In the genomic region with DNA sequence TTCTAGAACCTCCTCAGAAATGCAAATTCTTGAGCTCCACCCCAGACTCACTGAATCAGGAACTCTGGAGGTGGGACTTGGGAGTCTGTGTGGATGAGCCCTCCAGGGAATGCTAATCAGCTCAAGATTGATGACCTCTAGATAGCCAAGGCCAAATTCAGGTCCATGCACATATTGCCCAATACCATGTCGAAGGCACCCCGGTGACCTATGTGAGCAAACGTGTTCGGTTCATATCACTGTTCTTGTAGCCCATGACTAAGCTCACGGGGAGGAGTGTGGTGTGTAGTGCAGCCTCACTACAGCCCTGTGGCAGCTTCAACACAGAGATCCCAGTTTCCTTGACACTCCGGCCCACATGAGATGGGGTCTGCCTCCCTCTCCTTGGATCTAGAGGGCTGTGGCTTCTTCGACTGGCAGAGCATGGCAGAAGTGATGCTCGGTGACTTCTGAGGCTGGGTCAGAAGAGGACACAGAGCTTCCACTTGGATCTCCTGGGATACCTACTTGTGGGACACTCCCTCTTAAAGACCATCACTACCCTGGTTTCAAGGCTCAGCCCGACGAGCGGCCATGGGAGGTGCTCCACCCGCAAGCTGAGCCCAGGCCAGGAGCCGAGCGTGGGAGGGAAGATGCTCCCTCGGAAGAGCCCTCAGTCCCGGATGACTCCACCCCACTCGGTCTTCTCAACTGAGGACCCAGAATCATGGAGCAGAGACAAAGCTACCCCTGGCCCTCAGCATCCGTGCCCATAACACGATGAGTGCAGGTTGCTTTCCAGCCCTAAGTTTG, we compare ENCODE assay signal across 27 cellular contexts.
"Had no signal": no experiment of that assay in that cellular context is flagged by ENCODE, and none has a peak within 500 bp of the region (broad histone marks: within the 10 kb centered on the region; RNA-seq: fewer than 3 reads in every experiment).

No MANE protein-coding gene starts in this region.

- H3K4me3 ChIP-seq: adrenal gland, body of pancreas, colonic mucosa, esophagus squamous epithelium had no signal

- H3K4me1 ChIP-seq: adrenal gland, body of pancreas, colonic mucosa, esophagus squamous epithelium had no signal

- H3K27me3 ChIP-seq: adrenal gland, body of pancreas, colonic mucosa, esophagus squamous epithelium had no signal

- H3K27ac ChIP-seq: adrenal gland, body of pancreas, colonic mucosa, epithelial cell of prostate, esophagus squamous epithelium had no signal

- H3K36me3 ChIP-seq: adrenal gland, colonic mucosa, esophagus squamous epithelium had no signal

- H3K9me3 ChIP-seq: adrenal gland, body of pancreas, colonic mucosa, esophagus squamous epithelium had no signal

- DNase-seq: activated CD4-positive, alpha-beta memory T cell treated with anti-CD3 and anti-CD28 coated beads for 36 hours; activated CD4-positive, alpha-beta T cell treated with anti-CD3 and anti-CD28 coated beads for 36 hours; activated CD4-positive, alpha-beta T cell treated with anti-CD3 and anti-CD28 coated beads, Interleukin-2, amount 10 ng/mL, durations not matched to agents 24 days and 14 days; activated CD4-positive, CD25-positive, alpha-beta regulatory T cell; activated CD4-positive, CD25-positive, alpha-beta regulatory T cell treated with anti-CD3 and anti-CD28 coated beads, Interleukin-2, amount 50 U/mL, for 72 hours; activated CD8-positive, alpha-beta memory T cell treated with anti-CD3 and anti-CD28 coated beads, Interleukin-2, amount 10 ng/mL, durations not matched to agents 7 days and 5 days; activated CD8-positive, alpha-beta memory T cell treated with anti-CD3 and anti-CD28 coated beads, Interleukin-2, amount 50 U/mL, for 4 hours; activated CD8-positive, alpha-beta T cell treated with anti-CD3 and anti-CD28 coated beads, Interleukin-2, amount 10 ng/mL, durations not matched to agents 7 days and 5 days; activated effector memory CD4-positive, alpha-beta T cell treated with anti-CD3 and anti-CD28 coated beads, Interleukin-2, amount 50 U/mL, for 16 hours; activated naive CD4-positive, alpha-beta T cell treated with anti-CD3 and anti-CD28 coated beads for 36 hours; activated naive CD8-positive, alpha-beta T cell treated with anti-CD3 and anti-CD28 coated beads for 36 hours; activated naive CD8-positive, alpha-beta T cell treated with anti-CD3 and anti-CD28 coated beads, Interleukin-2, amount 50 U/mL, for 24 hours; activated T-cell treated with anti-CD3 and anti-CD28 coated beads, Interleukin-2, amount 50 U/mL, for 1 hour; activated T-cell treated with anti-CD3 and anti-CD28 coated beads, Interleukin-2, amount 50 U/mL, for 48 hours; adrenal gland; amygdala; body of pancreas; caudate nucleus; colonic mucosa; effector CD8-positive, alpha-beta T cell; esophagus squamous epithelium; foreskin melanocyte; head of caudate nucleus; T-helper 1 cell; T-helper 17 cell; T1000 had no signal

- ATAC-seq: activated CD4-positive, alpha-beta T cell treated with anti-CD3 and anti-CD28 coated beads for 36 hours; activated CD8-positive, alpha-beta memory T cell treated with anti-CD3 and anti-CD28 coated beads, Interleukin-2, amount 10 ng/mL, durations not matched to agents 7 days and 5 days; activated CD8-positive, alpha-beta T cell treated with anti-CD3 and anti-CD28 coated beads, Interleukin-2, amount 10 ng/mL, durations not matched to agents 7 days and 5 days; activated naive CD8-positive, alpha-beta T cell treated with anti-CD3 and anti-CD28 coated beads, Interleukin-2, amount 50 U/mL, for 24 hours; body of pancreas; T-helper 17 cell had no signal
